29 cellular contexts compared by ENCODE assay signal in the genomic region with DNA sequence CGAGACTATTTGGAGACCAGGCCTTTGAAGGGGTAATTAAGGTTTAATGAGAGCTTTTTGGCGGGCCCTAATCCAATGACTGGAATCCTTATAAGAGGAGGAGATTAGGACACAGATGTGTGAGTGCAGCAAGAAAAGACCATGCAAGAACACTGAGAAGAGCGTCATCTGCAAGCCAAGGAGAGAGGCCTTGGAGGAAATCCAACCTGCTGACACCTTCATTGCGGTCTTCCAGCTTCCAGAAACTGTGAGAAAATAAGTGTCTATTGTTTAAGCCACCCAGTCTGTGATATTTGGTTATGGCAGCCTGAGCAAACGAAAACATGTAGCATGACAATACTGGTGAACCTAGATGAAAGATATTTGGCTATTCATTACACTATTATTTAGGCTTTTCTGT. TPM values are rescaled to one million over a fixed set of nuclear protein-coding genes. Genes with fewer than 3 reads are reported as not detected.
"Had no signal": no experiment of that assay in that cellular context is flagged by ENCODE, and none has a peak within 500 bp of the region (broad histone marks: within the 10 kb centered on the region; RNA-seq: fewer than 3 reads in every experiment).

No MANE protein-coding gene starts in this region.

- H3K36me3 ChIP-seq: neural progenitor cell, prostate gland had no signal

- H3K4me2 ChIP-seq: neural progenitor cell, smooth muscle cell had no signal

- H3K4me1 ChIP-seq: gastrocnemius medialis, lower lobe of right lung, neural progenitor cell, prostate gland, right atrium auricular region, testis, tibial artery had no signal

- H3K4me3 ChIP-seq: gastrocnemius medialis, lower lobe of right lung, mucosa of descending colon, neural progenitor cell, prostate gland, right atrium auricular region, smooth muscle cell, testis, tibial artery, upper lobe of left lung had no signal

- H3K9ac ChIP-seq: neural progenitor cell had no signal

- H3K4me1 Mint-ChIP-seq: mesothelial cell of epicardium, nephron had no signal

- H3K27ac ChIP-seq: epithelial cell of prostate, gastrocnemius medialis, lower lobe of right lung, neural progenitor cell, prostate gland, right atrium auricular region, testis, tibial artery, upper lobe of left lung had no signal

- ATAC-seq: effector memory CD8-positive, alpha-beta T cell; esophagus mucosa; gastrocnemius medialis; lower lobe of right lung; mucosa of descending colon; sciatic nerve; stimulated activated memory B cell treated with anti-CD40 and anti-IgM and Interleukin-4, amounts not matched to agents 10 μg/mL and 1 μg/mL and 100 μg/mL, for 72 hours; stimulated activated naive CD8-positive, alpha-beta T cell treated with anti-CD3 and anti-CD28 coated beads, Interleukin-15, Interleukin-2, amounts not matched to agents 100 U/mL and 50 U/mL, for 24 hours had no signal

- H3K4me3 Mint-ChIP-seq: effector memory CD8-positive, alpha-beta T cell; memory B cell; mesothelial cell of epicardium; naive B cell; nephron; neural progenitor cell; stimulated activated memory B cell treated with anti-CD40 and anti-IgM and Interleukin-4, amounts not matched to agents 10 μg/mL and 1 μg/mL and 100 μg/mL, for 72 hours had no signal

- DNase-seq: cortex of kidney; effector memory CD8-positive, alpha-beta T cell; foreskin fibroblast; gastrocnemius medialis; head of caudate nucleus; left ventricle myocardium superior; lower lobe of right lung; mucosa of descending colon; naive B cell; stimulated activated CD4-positive, alpha-beta T cell treated with anti-CD3 and anti-CD28 coated beads, Interleukin-12 subunit alpha, Interleukin-12 subunit beta, amount 100 ng/mL, for 4 hours; stimulated activated CD4-positive, alpha-beta T cell treated with anti-CD3 and anti-CD28 coated beads, Interleukin-2, amount 100 ng/mL, for 24 hours; stimulated activated CD4-positive, alpha-beta T cell treated with anti-CD3 and anti-CD28 coated beads, Interleukin-4, amount 100 ng/mL, for 4 hours; stimulated activated naive CD8-positive, alpha-beta T cell treated with anti-CD3 and anti-CD28 coated beads, Interleukin-15, Interleukin-2, amounts not matched to agents 100 U/mL and 50 U/mL, for 24 hours; testis; tibial artery; upper lobe of left lung had no signal

- H3K27me3 Mint-ChIP-seq: effector memory CD8-positive, alpha-beta T cell; memory B cell; naive B cell; stimulated activated memory B cell treated with anti-CD40 and anti-IgM and Interleukin-4, amounts not matched to agents 10 μg/mL and 1 μg/mL and 100 μg/mL, for 72 hours had no signal

- H3K9me3 ChIP-seq: gastrocnemius medialis, lower lobe of right lung, mucosa of descending colon, prostate gland, right atrium auricular region, testis, tibial artery, upper lobe of left lung had no signal

- H3K27me3 ChIP-seq: gastrocnemius medialis, neural progenitor cell, right atrium auricular region, testis, tibial artery, upper lobe of left lung had no signal

- H3K27ac Mint-ChIP-seq: memory B cell; mesothelial cell of epicardium; nephron; neural progenitor cell; stimulated activated memory B cell treated with anti-CD40 and anti-IgM and Interleukin-4, amounts not matched to agents 10 μg/mL and 1 μg/mL and 100 μg/mL, for 72 hours had no signal

RNA-seq across cellular contexts. Expression of a gene that starts 23.1 kb away (rescaled TPM):
- total RNA-seq: dermis microvascular lymphatic vessel endothelial cell had no signal
- polyA plus RNA-seq: keratinocyte had no signal
